ENCODE assay signal across 10 cellular contexts in the genomic region with DNA sequence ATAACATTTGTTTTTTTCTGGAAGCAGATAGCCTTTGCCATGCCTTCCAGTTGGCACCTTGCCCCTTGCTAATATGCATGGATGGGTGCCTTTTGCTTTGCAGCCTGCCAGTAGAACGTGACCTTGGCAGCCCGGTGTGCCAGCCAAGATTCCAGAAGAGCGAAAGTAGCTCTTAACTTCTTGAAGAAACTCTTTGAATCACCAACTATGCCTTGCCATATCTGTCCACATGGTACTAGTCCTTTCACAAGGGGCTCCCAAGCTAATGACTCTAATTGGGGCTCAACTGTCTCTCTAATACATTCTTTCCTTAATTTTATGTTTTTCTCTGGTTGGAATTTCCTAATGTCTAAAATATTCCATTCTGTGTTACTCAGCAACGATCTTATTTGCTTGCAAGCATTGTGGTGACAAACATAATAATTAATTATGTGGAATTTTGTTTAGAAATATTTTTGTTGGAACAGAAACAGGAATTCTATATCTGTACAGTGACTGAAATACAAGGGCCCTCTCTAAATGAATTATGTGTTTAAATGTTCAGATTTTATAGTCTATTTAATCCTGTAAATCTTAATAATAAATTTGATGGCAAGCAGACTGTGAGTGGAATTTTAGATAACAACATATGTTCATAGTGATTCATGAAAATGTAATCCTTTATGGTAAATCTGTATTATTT. TPM values are rescaled to one million over a fixed set of nuclear protein-coding genes. Genes with fewer than 3 reads are reported as not detected.
DNase-seq lines count a peak whose midpoint lies in the region; ATAC-seq and TF ChIP-seq lines count a peak whose summit lies in the region.
"Had no signal": no experiment of that assay in that cellular context is flagged by ENCODE, and none has a peak within 500 bp of the region (broad histone marks: within the 10 kb centered on the region; RNA-seq: fewer than 3 reads in every experiment).

No MANE protein-coding gene starts in this region.

- intact Hi-C loops in heart left ventricle (cut with DNase I), result loop anchor here in 1 of 10 donors (10.0 kb wide), 1 partner anchor 47 kb away; a partner anchor contains a TSS

- peak overlapping the region; percentile 65 for H3K27ac ChIP-seq in VCaP
- peak overlapping the region in 10 of 12 donors; percentile 16 to 80 (median 45) for H3K27ac ChIP-seq in heart left ventricle

- WGBS in heart left ventricle, 4 donors, result 26 to 32% (median 30%) methylated on average over 4 of the region's 4 CpGs

- no peaks in the 10 kb centered on the region for H3K9me3 ChIP-seq in heart left ventricle
- H3K9me3 ChIP-seq in skeletal muscle satellite cell (replicated peaks; ENCODE audit: low read length), result no peaks in the 10 kb centered on the region

- H3K36me3 ChIP-seq in heart left ventricle (peaks cover 0 to 7% (median 0%) of the 10 kb centered on the region in 9 donors), skeletal muscle satellite cell (ENCODE audit: insufficient read depth, low read length) (no peaks in the 10 kb centered on the region)

- H3K27me3 ChIP-seq in heart left ventricle (no peaks in the 10 kb centered on the region), skeletal muscle satellite cell (ENCODE audit: control insufficient read depth, insufficient read depth, low read length) (no peaks in the 10 kb centered on the region)

- H3K4me3 ChIP-seq in heart left ventricle, result peak overlapping the region in 1 of 12 donors; percentile 5
- peak overlapping the region; percentile 37 for H3K4me3 ChIP-seq in skeletal muscle satellite cell (ENCODE audit: low read length)

- H3K4me2 ChIP-seq in skeletal muscle satellite cell (ENCODE audit: low read length), result peak overlapping the region; percentile 50

- peaks cover 0 to 41% (median 12%) of the 10 kb centered on the region in 12 donors for H3K4me1 ChIP-seq in heart left ventricle
- peaks cover 14% of the 10 kb centered on the region for H3K4me1 ChIP-seq in skeletal muscle satellite cell (ENCODE audit: control insufficient read depth, insufficient read depth, low read length)

- peak; percentile 83 to 90 (median 86) for ATAC-seq in heart left ventricle
- ATAC-seq in activated CD4-positive, CD25-positive, alpha-beta regulatory T cell treated with anti-CD3 and anti-CD28 coated beads, Interleukin-2, amount 50 U/mL, for 24 hours, result no peak
- no peak for ATAC-seq in HG03342 (IDR thresholded peaks at IDR 0.05; ENCODE audit: unreplicated experiment)

- no peak for TF ChIP-seq POLR2A in heart left ventricle (IDR thresholded peaks at IDR 0.05)

- H3K9ac ChIP-seq in skeletal muscle satellite cell (ENCODE audit: low read depth, low read length), result peak overlapping the region; percentile 5

- TF ChIP-seq CTCF in VCaP (conservative IDR thresholded peaks at IDR 0.05) (no peak), heart left ventricle (IDR thresholded peaks at IDR 0.05) (no peak)

- DNase-seq in GM04504 (ENCODE audit: low read depth), result peak; percentile 75
- DNase-seq in heart left ventricle, result peak; percentile 63 to 79 (median 69)
- no peak for DNase-seq in middle frontal gyrus (ENCODE audit: extremely low spot score, low spot score)
- no peak for DNase-seq in activated CD4-positive, alpha-beta T cell treated with anti-CD3 and anti-CD28 coated beads for 48 hours
- DNase-seq: activated naive CD4-positive, alpha-beta T cell; NCI-H345 had no signal

RNA-seq across cellular contexts. Expression of a gene that starts 45.8 kb away (rescaled TPM):
- total RNA-seq in heart left ventricle, result 10 to 100 TPM; 20.0 to 62.9 (median 40.3) TPM
- 1 to 10 TPM; 4.8 to 6.6 TPM for polyA plus RNA-seq in heart left ventricle
- total RNA-seq in skeletal muscle satellite cell (2012; rRNA removed), result 10.6 and 11.1 TPM in 2 replicates

Comparison
In these comparisons a context has a peak if more than half of its experiments do, and no peak if none do; other contexts are left out.
1. DNase-seq: peak in GM04504 (single experiment) and heart left ventricle (5 of 5); none in middle frontal gyrus (single experiment) and activated CD4-positive, alpha-beta T cell treated with anti-CD3 and anti-CD28 coated beads for 48 hours (single experiment).
2. ATAC-seq: peak in heart left ventricle (4 of 4); none in activated CD4-positive, CD25-positive, alpha-beta regulatory T cell treated with anti-CD3 and anti-CD28 coated beads, Interleukin-2, amount 50 U/mL, for 24 hours (0 of 2) and HG03342 (single experiment).